8 cellular contexts compared by ENCODE assay signal in the genomic region with DNA sequence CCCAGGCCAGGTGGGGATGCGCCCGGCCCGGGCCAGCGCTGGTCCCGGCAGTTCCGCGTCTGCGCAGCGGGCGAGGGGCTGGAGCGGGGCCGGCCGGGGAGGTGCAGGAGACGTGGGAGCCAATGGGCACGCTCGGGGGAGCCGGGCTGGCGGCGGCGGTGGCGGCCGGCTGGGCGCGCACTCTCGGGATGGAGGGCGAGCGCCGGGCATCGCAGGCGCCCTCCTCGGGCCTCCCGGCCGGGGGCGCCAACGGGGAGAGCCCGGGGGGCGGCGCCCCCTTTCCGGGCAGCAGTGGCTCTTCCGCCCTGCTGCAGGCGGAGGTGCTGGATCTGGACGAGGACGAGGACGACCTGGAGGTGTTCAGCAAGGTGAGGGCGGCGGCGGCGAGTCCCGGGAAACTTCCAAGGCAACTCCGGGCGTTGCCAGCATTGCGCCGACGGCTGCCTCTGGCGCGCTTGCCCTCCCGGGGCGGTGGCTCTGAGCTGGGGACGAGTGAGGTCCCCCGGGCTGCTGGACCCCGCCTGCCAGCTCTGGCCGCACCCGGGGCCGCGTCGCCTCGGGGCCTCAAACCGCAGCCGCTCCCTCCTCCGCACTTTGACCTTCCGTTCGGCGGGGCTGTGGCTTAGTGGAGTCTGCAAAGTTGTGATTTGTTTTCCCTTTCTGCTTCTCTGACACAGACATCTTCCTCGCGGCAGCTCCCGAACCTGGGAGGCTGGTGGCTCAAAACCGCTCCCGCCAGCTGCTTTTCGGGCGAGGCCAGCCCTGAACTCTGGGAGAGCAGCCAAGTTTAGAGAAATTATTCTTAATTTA. TPM values are rescaled to one million over a fixed set of nuclear protein-coding genes. Genes with fewer than 3 reads are reported as not detected.
A peak's percentile ranks its signal among the peaks of the same experiment; 100 is the strongest.
DNase-seq lines count a peak whose midpoint lies in the region; ATAC-seq, FAIRE-seq and TF ChIP-seq lines count a peak whose summit lies in the region.

Gene SNX7, plus strand, starts transcription at position 178 of the 810 bp plus-strand sequence. Its CDS starts 11 bp downstream, at position 189.

- H3K27me3 Mint-ChIP-seq in Caco-2 (ENCODE audit: insufficient read depth, unreplicated experiment): no peaks in the 10 kb centered on the region

- peak within 1 kb of the TSS; percentile 57 for H3K27ac Mint-ChIP-seq in Caco-2 (ENCODE audit: unreplicated experiment)

- no peak for FAIRE-seq in kidney (lab: Jason Lieb, UNC)

- H3K36me3 Mint-ChIP-seq in Caco-2 (ENCODE audit: insufficient read depth, unreplicated experiment): no peaks in the 10 kb centered on the region

- intact Hi-C loops in Caco-2 (cut with micrococcal nuclease; ENCODE audit: unreplicated experiment): loop anchor here (5.0 kb wide), 1 partner anchor 71 kb away; no protein-coding TSS in a partner anchor
- intact Hi-C loops in kidney (cut with DNase I): no loop called here

- H3K9me3 Mint-ChIP-seq in Caco-2 (ENCODE audit: unreplicated experiment): no peaks in the 10 kb centered on the region

- no peaks in the 10 kb centered on the region for H3K4me1 Mint-ChIP-seq in Caco-2 (ENCODE audit: low read depth, unreplicated experiment)

- H3K4me3 ChIP-seq in Caco-2 (ENCODE audit: low read depth, low read length) (peak within 1 kb of the TSS; percentile 71), SJCRH30 (peak within 1 kb of the TSS; percentile 81), coronary artery (peak within 1 kb of the TSS; percentile 84), kidney (ENCODE audit: low read length in 2 of 2) (peak within 1 kb of the TSS; percentile 91), skeletal muscle tissue (ENCODE audit: low read length in 3 of 3) (peak within 1 kb of the TSS; percentile 71 to 91 (median 73))

- H3K4me1 ChIP-seq in Caco-2: no peaks in the 10 kb centered on the region
- no peaks in the 10 kb centered on the region for H3K4me1 ChIP-seq in SJCRH30
- peaks cover 2 to 13% of the 10 kb centered on the region in 2 donors for H3K4me1 ChIP-seq in kidney (ENCODE audit: control insufficient read depth in 1 of 2, insufficient read depth in 1 of 2, low read depth in 1 of 2, low read length in 2 of 2)
- H3K4me1 ChIP-seq in skeletal muscle tissue (ENCODE audit: control insufficient read depth in 3 of 3, insufficient read depth in 3 of 3, low read length in 3 of 3): peaks cover 0 to 10% (median 2%) of the 10 kb centered on the region in 3 donors

- peak within 1 kb of the TSS; percentile 89 to 91 for H3K9ac ChIP-seq in kidney (ENCODE audit: low read length in 2 of 2)
- peak within 1 kb of the TSS; percentile 71 to 75 (median 73) for H3K9ac ChIP-seq in skeletal muscle tissue (ENCODE audit: low read depth in 1 of 3, low read length in 3 of 3)

- peak; percentile 78 to 87 for DNase-seq in Caco-2
- peak; percentile 67 to 72 for DNase-seq in SJCRH30
- DNase-seq in coronary artery (ENCODE audit: low spot score): peak; percentile 89
- peak; percentile 94 for DNase-seq in kidney
- DNase-seq in GF-D8 (lab: John Stamatoyannopoulos, UW): no peak

- POLR2A ChIA-PET in Caco-2 (lab: Charles Lee): no interaction called here

- no TSS peak for BruUV-seq in Caco-2 (replicated peaks; lab: Mats Ljungman, UMichigan)

- H3K27me3 ChIP-seq in Caco-2 (replicated peaks; ENCODE audit: control insufficient read depth, insufficient read depth, low read length) (no peaks in the 10 kb centered on the region), SJCRH30 (no peaks in the 10 kb centered on the region), skeletal muscle tissue (ENCODE audit: control insufficient read depth in 3 of 3, insufficient read depth in 3 of 3, low read length in 3 of 3) (peaks cover 0 to 22% (median 4%) of the 10 kb centered on the region in 3 donors)

- H3K9me3 ChIP-seq in Caco-2: no peaks in the 10 kb centered on the region
- H3K9me3 ChIP-seq in SJCRH30 (replicated peaks): no peaks in the 10 kb centered on the region
- H3K9me3 ChIP-seq in kidney (ENCODE audit: control insufficient read depth in 1 of 2, low read length in 2 of 2): no peaks in the 10 kb centered on the region
- no peaks in the 10 kb centered on the region for H3K9me3 ChIP-seq in skeletal muscle tissue (ENCODE audit: control insufficient read depth in 3 of 3, low read length in 3 of 3)

- H3K36me3 ChIP-seq in Caco-2 (ENCODE audit: control insufficient read depth, insufficient read depth, low read length) (no peaks in the 10 kb centered on the region), SJCRH30 (no peaks in the 10 kb centered on the region), kidney (ENCODE audit: control insufficient read depth in 1 of 2, insufficient read depth in 2 of 2, low read length in 2 of 2) (no peaks in the 10 kb centered on the region), skeletal muscle tissue (ENCODE audit: control insufficient read depth in 3 of 3, insufficient read depth in 3 of 3, low read length in 3 of 3) (no peaks in the 10 kb centered on the region)

- ATAC-seq in GM19372 (IDR thresholded peaks at IDR 0.05; ENCODE audit: low read depth, unreplicated experiment) (peak; percentile 83), HG03469 (IDR thresholded peaks at IDR 0.05; ENCODE audit: unreplicated experiment) (peak; percentile 72)

- H3K27ac ChIP-seq in SJCRH30 (peak within 1 kb of the TSS; percentile 21), coronary artery (peak within 1 kb of the TSS; percentile 83 to 90), kidney (ENCODE audit: low read depth in 2 of 2, low read length in 2 of 2) (peak within 1 kb of the TSS; percentile 78 to 80), skeletal muscle tissue (ENCODE audit: low read depth, low read length) (peak within 1 kb of the TSS; percentile 62)

- H3K4me3 Mint-ChIP-seq in Caco-2 (ENCODE audit: unreplicated experiment): peak within 1 kb of the TSS; percentile 75

- no peak for TF ChIP-seq CTCF in Caco-2 (IDR thresholded peaks at IDR 0.05; ENCODE audit: insufficient read depth in 1 of 2, low read depth in 1 of 2, low read length in 1 of 2, severe bottlenecking in 1 of 2, unreplicated experiment in 1 of 2)
- no peak for TF ChIP-seq CTCF in coronary artery (IDR thresholded peaks at IDR 0.05)
- peak; percentile 15 for TF ChIP-seq CTCF in kidney (IDR thresholded peaks at IDR 0.05; ENCODE audit: borderline replicate concordance, extremely low read depth, insufficient read depth)

- CTCF ChIA-PET in Caco-2 (lab: Charles Lee): interaction anchor here (0.6 kb wide), 1 partner anchor 16 kb away, joined by 3 read pairs; no protein-coding TSS in a partner anchor

RNA-seq across cellular contexts. Expression of gene SNX7, which starts in this region (rescaled TPM):
- total RNA-seq in Caco-2 (2022) (16.1 and 17.5 TPM in 2 replicates), kidney (34.6 TPM), skeletal muscle tissue (25.1 TPM)
- 25.2 and 26.9 TPM in 2 replicates for total RNA-seq in SJCRH30 (2014; rRNA removed; shearing (Covaris generic))
- 28.4 TPM for polyA plus RNA-seq in kidney (ENCODE audit: insufficient read depth, low read depth, low replicate concordance)

Comparison
In these comparisons a context has a peak if more than half of its experiments do, and no peak if none do; other contexts are left out.
1. H3K27ac ChIP-seq: peak in every context shown above with its lines; median percentile 86 in coronary artery; 79 in kidney; 62 in skeletal muscle tissue; 21 in SJCRH30.